Comparison of ENCODE assay signal across 8 cellular contexts in genomic region chr13:51453959-51454703, GRCh38. TPM values are rescaled to one million over a fixed set of nuclear protein-coding genes. Genes with fewer than 3 reads are reported as not detected.
DNase-seq lines count a peak whose midpoint lies in the region; ATAC-seq and TF ChIP-seq lines count a peak whose summit lies in the region.

No MANE protein-coding gene starts in this region.

- POLR2A ChIA-PET in WTC11 (lab: Charles Lee), result interaction anchor here (0.6 to 2.1 kb wide), 6 partner anchors 11 to 523 kb away, joined by 3 to 9 read pairs (median 5); no protein-coding TSS in a partner anchor

- peak overlapping the region; percentile 54 for H2BK5ac ChIP-seq in mesendoderm (ENCODE audit: low read length)

- H3K9me3 Mint-ChIP-seq in CD14-positive monocyte (peaks cover 0 to 7% (median 3%) of the 10 kb centered on the region in 7 donors), WTC11 (peaks cover 14% of the 10 kb centered on the region)

- H3K27me3 Mint-ChIP-seq in CD14-positive monocyte (ENCODE audit: low read depth in 3 of 3), result no peaks in the 10 kb centered on the region
- H3K27me3 Mint-ChIP-seq in WTC11 (ENCODE audit: low read depth), result no peaks in the 10 kb centered on the region; the same call in 1 of the 2 replicates

- H3K4me1 Mint-ChIP-seq in CD14-positive monocyte (peaks cover 46% of the 10 kb centered on the region), WTC11 (peaks cover 26% of the 10 kb centered on the region)

- H3K56ac ChIP-seq in mesendoderm (ENCODE audit: low read length), result peak overlapping the region; percentile 91

- no peak overlapping the region for H3K4ac ChIP-seq in mesendoderm (ENCODE audit: low read depth, low read length)

- CTCF ChIA-PET in WTC11 (lab: Charles Lee), result interaction anchor here (1.2 to 2.0 kb wide), 7 partner anchors 9 to 674 kb away, joined by 3 to 18 read pairs (median 5); partner anchors contain the start of gene NEK5

- DNase-seq in CD14-positive monocyte (ENCODE audit: low spot score) (no peak), HuH-7.5 (ENCODE audit: low spot score) (peak; percentile 25), WTC11 (ENCODE audit: low spot score) (no peak), coronary artery (ENCODE audit: low spot score) (peak; percentile 76), mesendoderm (peak; percentile 61), NCI-H2196 treated with DMSO at 0.1 percent for 48 hours (lab: John Stamatoyannopoulos, UW; ENCODE audit: unreplicated experiment) (no peak)
- peak; percentile 12 to 19 for DNase-seq in stimulated activated CD8-positive, alpha-beta memory T cell treated with anti-CD3 and anti-CD28 coated beads, Interleukin-2, amount 100 ng/mL, for 48 hours (ENCODE audit: low read depth in 2 of 2)

- intact Hi-C loops in CD14-positive monocyte (cut with micrococcal nuclease), result loop anchor here (1.0 to 10.0 kb wide), 6 partner anchors 131 to 558 kb away; partner anchors contain the start of genes DHRS12 (in 2 of the 2), ALG11 (in 1 of the 2), ATP7B (in 1 of the 2) and WDFY2 (in 1 of the 2)

- WGBS in mesendoderm (ENCODE audit: extremely low coverage, insufficient coverage, low lambda C conversion rate), result no CpG with 5 or more reads among the region's 13 CpGs

- H3K79me1 ChIP-seq in mesendoderm (ENCODE audit: low read length), result no peaks in the 10 kb centered on the region

- H3K4me3 Mint-ChIP-seq in CD14-positive monocyte (peak overlapping the region; percentile 86 to 94), WTC11 (peak overlapping the region; percentile 83)

- no peaks in the 10 kb centered on the region for H3K27me3 ChIP-seq in mesendoderm (ENCODE audit: insufficient read depth, low read length, poor library complexity)

- H3K18ac ChIP-seq in mesendoderm (ENCODE audit: low read length), result no peak overlapping the region

- H2BK15ac ChIP-seq in mesendoderm (replicated peaks; ENCODE audit: low read depth), result no peak overlapping the region

- peaks cover 4% of the 10 kb centered on the region for H3K79me2 ChIP-seq in mesendoderm (ENCODE audit: control insufficient read depth, insufficient read depth, low read length)

- H3K4me1 ChIP-seq in mesendoderm (ENCODE audit: control insufficient read depth, low read depth, low read length), result no peaks in the 10 kb centered on the region

- H2BK120ac ChIP-seq in mesendoderm (ENCODE audit: low read depth, low read length), result no peak overlapping the region

- H3K27ac Mint-ChIP-seq in CD14-positive monocyte (peak overlapping the region; percentile 96 to 99 (median 97)), WTC11 (peak overlapping the region; percentile 90)

- H3K9ac ChIP-seq in mesendoderm (ENCODE audit: low read length), result peak overlapping the region; percentile 88

- H3K27ac ChIP-seq in coronary artery (peak overlapping the region; percentile 96 to 98), mesendoderm (ENCODE audit: low read depth, low read length) (peak overlapping the region; percentile 95)

- H4K8ac ChIP-seq in mesendoderm (ENCODE audit: low read depth, low read length), result no peak overlapping the region

- peaks cover 21 to 32% of the 10 kb centered on the region in 2 donors for H3K36me3 Mint-ChIP-seq in CD14-positive monocyte
- peaks cover 44% of the 10 kb centered on the region for H3K36me3 Mint-ChIP-seq in WTC11

- H3K4me2 ChIP-seq in mesendoderm (ENCODE audit: low read length), result peak overlapping the region; percentile 82

- H3K4me3 ChIP-seq in coronary artery (peak overlapping the region; percentile 80), mesendoderm (ENCODE audit: low read length) (peak overlapping the region; percentile 71)

- no peaks in the 10 kb centered on the region for H3K36me3 ChIP-seq in mesendoderm (ENCODE audit: control insufficient read depth, insufficient read depth, low read length)

- H3K23ac ChIP-seq in mesendoderm (ENCODE audit: low read length), result no peak overlapping the region

- ATAC-seq in WTC11 (no peak), HG02759 (IDR thresholded peaks at IDR 0.05; ENCODE audit: unreplicated experiment) (no peak)

- no peak for TF ChIP-seq CTCF in CD14-positive monocyte (IDR thresholded peaks at IDR 0.05)
- TF ChIP-seq CTCF in WTC11 (IDR thresholded peaks at IDR 0.05), result no peak
- TF ChIP-seq CTCF in coronary artery (IDR thresholded peaks at IDR 0.05), result no peak

- H4K5ac ChIP-seq in mesendoderm (ENCODE audit: low read length), result no peak overlapping the region

- H2AK5ac ChIP-seq in mesendoderm (ENCODE audit: low read length), result no peak overlapping the region

TF ChIP-seq in WTC11, 78 proteins besides CTCF, POLR2A, EP300 and RAD21:
- TF ChIP-seq MAX (CRISPR knock-in tag; IDR thresholded peaks at IDR 0.05) (no peak), SOX15 (CRISPR knock-in tag; IDR thresholded peaks at IDR 0.05) (no peak)

RNA-seq across cellular contexts. Expression of gene INTS6, which starts 1.3 kb away (rescaled TPM):
- polyA plus RNA-seq in CD14-positive monocyte, result 10 to 100 TPM; 10.8 to 11.6 TPM
- total RNA-seq in WTC11 (2021), result 27.2 to 40.4 TPM (median 35.7 TPM) in 3 replicates
- polyA plus RNA-seq in mesendoderm (2013, experiment 1 of 2), result 15.9 TPM
- 15.8 TPM for polyA plus RNA-seq in mesendoderm (2013, experiment 2 of 2)

Comparison
In these comparisons a context has a peak if more than half of its experiments do, and no peak if none do; other contexts are left out.
1. DNase-seq: peak in HuH-7.5 (single experiment), coronary artery (single experiment), mesendoderm (single experiment) and stimulated activated CD8-positive, alpha-beta memory T cell treated with anti-CD3 and anti-CD28 coated beads, Interleukin-2, amount 100 ng/mL, for 48 hours (2 of 2); none in CD14-positive monocyte (single experiment), WTC11 (single experiment) and NCI-H2196 treated with DMSO at 0.1 percent for 48 hours (single experiment).